Comparison of ENCODE assay signal across 8 cellular contexts in the genomic region with DNA sequence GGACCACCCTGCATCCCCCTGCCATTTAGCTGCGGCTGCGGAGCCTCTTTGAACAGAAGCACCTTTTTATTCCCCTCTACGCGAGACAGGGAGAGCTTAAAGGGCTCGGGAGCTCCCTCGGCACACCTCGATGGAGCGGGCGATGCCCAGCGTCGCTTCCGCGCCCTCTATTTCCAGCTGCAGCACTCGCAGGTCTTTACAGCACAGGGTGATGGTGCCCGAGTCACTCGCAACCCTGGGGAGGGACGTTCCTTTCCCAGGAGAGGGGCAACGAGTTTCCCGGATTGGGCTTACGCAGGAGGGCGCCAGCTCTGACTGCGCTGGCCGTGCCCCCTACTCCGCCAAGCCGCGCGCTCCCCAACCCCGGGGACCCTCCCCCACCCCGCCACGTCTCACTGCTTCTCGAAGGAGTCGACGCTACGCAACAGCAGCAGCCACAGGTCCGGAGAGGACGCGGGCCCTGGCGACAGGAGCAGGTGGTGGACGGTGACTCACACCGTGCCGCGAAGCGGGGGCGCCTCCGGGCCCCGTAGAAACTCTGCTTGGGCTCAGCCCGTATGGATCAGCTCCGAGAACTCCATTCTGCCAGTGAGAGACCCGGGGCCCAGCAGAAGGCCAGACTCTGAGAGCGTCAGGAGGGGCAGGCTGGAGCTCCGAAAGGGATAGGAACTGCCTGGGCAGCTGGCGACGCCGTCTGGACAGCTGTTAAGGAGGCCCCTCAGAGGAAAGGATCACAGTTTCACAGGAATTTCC.
A peak's percentile ranks its signal among the peaks of the same experiment; 100 is the strongest.
DNase-seq lines count a peak whose midpoint lies in the region; ATAC-seq and TF ChIP-seq lines count a peak whose summit lies in the region.

No MANE protein-coding gene starts in this region.

- DNase-seq in DMS79 (lab: John Stamatoyannopoulos, UW) (peak; percentile 86), HFF-Myc (ENCODE audit: extremely low read depth, low read depth) (no peak), RKO (ENCODE audit: low spot score) (peak; percentile 84), T47D (ENCODE audit: low read depth in 1 of 2, low spot score in 1 of 2) (peak; percentile 31 to 51), inferior parietal cortex (ENCODE audit: extremely low spot score) (peak; percentile 15), skeletal muscle cell (ENCODE audit: low read depth) (no peak), 8988T (no peak)

- H3K4me3 ChIP-seq in HFF-Myc (replicated peaks; ENCODE audit: low read depth, low read length): peak overlapping the region; percentile 53
- peak overlapping the region; percentile 55 for H3K4me3 ChIP-seq in skeletal muscle cell (ENCODE audit: low read depth, low read length)

- ATAC-seq in HG03442 (IDR thresholded peaks at IDR 0.05; ENCODE audit: unreplicated experiment): no peak

- in situ Hi-C loops in T47D (cut with HindIII; ENCODE audit: low pct_unique_long_range_greater_than_20kb, low sequenced_read_pairs): no loop called here

- no peak for TF ChIP-seq CTCF in HFF-Myc (IDR thresholded peaks at IDR 0.05; ENCODE audit: low read depth, low read length, missing control alignments)

Comparison
In these comparisons a context has a peak if more than half of its experiments do, and no peak if none do; other contexts are left out.
1. DNase-seq: peak in DMS79 (single experiment), RKO (single experiment), T47D (2 of 2) and inferior parietal cortex (single experiment); none in HFF-Myc (single experiment), skeletal muscle cell (single experiment) and 8988T (single experiment).